ENCODE assay signal across 1 cellular context in the genomic region with DNA sequence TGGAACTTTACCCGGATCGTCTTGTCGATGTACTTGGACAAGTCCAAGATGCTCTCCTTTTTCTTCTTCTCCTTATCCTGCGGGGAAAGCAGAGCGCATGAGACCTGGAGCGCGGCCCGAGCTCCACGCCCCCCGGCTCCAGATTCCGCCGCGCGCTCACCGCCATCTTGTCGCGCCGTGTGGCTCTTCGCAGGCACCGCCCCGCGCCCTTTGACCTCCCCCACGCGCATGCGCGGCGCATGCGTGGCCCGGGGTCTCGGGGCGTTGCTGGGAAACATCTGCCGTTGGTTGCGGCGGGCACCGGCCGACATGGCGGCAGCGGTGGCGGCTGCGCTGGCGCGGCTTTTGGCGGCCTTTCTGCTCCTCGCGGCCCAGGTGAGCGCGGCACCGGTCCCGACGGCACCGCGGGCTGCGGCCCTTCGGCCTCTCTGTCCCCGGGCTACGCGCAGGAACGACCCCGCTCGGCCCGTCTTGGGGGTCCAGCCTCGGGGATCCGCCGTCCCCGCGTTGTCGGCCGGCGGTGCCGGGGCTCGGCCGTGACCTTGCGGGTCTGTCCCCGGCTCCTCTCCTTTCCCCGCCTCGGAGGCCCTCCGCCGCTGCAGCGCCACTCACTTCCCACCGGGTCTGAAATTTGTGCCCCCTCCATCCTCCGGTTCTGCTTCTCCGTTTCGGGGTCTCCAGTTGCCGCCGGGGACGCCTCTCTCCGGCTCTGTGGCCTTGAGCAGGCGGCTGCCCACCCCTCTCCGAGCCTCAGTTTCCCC.
TF ChIP-seq lines count a peak whose summit lies in the region.

TSS of gene LSM7 (minus strand) at position 186 of the 761 bp plus-strand sequence. CDS start at position 166, 20 bp downstream.
TSS of gene SPPL2B (plus strand) at position 284 of the 761 bp plus-strand sequence. CDS start at position 310, 26 bp downstream.

TF ChIP-seq in WTC11, 78 proteins besides CTCF, POLR2A, EP300 and RAD21 (continued from another document):
- TF ChIP-seq, protein P1, sequence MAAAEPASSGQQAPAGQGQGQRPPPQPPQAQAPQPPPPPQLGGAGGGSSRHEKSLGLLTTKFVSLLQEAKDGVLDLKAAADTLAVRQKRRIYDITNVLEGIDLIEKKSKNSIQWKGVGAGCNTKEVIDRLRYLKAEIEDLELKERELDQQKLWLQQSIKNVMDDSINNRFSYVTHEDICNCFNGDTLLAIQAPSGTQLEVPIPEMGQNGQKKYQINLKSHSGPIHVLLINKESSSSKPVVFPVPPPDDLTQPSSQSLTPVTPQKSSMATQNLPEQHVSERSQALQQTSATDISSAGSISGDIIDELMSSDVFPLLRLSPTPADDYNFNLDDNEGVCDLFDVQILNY (CRISPR knock-in tag; IDR thresholded peaks at IDR 0.05), result peak; percentile 86
- TF ChIP-seq STAT6 (CRISPR knock-in tag; conservative IDR thresholded peaks at IDR 0.05; ENCODE audit: low read depth), result 0 out of 2 replicates have a peak, but pooled peaks have one; percentile 26
- TF ChIP-seq ARID4B (CRISPR knock-in tag; IDR thresholded peaks at IDR 0.05; ENCODE audit: borderline replicate concordance), result peak; percentile 62
- TF ChIP-seq ESRRA (CRISPR knock-in tag; IDR thresholded peaks at IDR 0.05; ENCODE audit: borderline replicate concordance), result 0 out of 2 replicates have a peak, but pooled peaks have one; percentile 33
- TF ChIP-seq ZNF317 (CRISPR knock-in tag; IDR thresholded peaks at IDR 0.05; ENCODE audit: borderline replicate concordance, low read depth), result no peak
- TF ChIP-seq CDX4 (CRISPR knock-in tag; IDR thresholded peaks at IDR 0.05; ENCODE audit: borderline replicate concordance), result no peak
- TF ChIP-seq TP53 (CRISPR knock-in tag; IDR thresholded peaks at IDR 0.05), result no peak
- peak; percentile 39; the same call in 1 of the 2 replicates for TF ChIP-seq ZBTB21 (CRISPR knock-in tag; IDR thresholded peaks at IDR 0.05; ENCODE audit: borderline replicate concordance)
- TF ChIP-seq ZNF416 (CRISPR knock-in tag; IDR thresholded peaks at IDR 0.05), result 0 out of 2 replicates have a peak, but pooled peaks have one; percentile 5
- no peak for TF ChIP-seq ZNF219 (CRISPR knock-in tag; IDR thresholded peaks at IDR 0.05; ENCODE audit: borderline replicate concordance)
- TF ChIP-seq KAT7 (CRISPR knock-in tag; IDR thresholded peaks at IDR 0.05; ENCODE audit: borderline replicate concordance), result 0 out of 2 replicates have a peak, but pooled peaks have one; percentile 29
- TF ChIP-seq, protein P2, sequence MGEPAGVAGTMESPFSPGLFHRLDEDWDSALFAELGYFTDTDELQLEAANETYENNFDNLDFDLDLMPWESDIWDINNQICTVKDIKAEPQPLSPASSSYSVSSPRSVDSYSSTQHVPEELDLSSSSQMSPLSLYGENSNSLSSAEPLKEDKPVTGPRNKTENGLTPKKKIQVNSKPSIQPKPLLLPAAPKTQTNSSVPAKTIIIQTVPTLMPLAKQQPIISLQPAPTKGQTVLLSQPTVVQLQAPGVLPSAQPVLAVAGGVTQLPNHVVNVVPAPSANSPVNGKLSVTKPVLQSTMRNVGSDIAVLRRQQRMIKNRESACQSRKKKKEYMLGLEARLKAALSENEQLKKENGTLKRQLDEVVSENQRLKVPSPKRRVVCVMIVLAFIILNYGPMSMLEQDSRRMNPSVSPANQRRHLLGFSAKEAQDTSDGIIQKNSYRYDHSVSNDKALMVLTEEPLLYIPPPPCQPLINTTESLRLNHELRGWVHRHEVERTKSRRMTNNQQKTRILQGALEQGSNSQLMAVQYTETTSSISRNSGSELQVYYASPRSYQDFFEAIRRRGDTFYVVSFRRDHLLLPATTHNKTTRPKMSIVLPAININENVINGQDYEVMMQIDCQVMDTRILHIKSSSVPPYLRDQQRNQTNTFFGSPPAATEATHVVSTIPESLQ (CRISPR knock-in tag; IDR thresholded peaks at IDR 0.05), result no peak
- TF ChIP-seq TEAD1 (CRISPR knock-in tag; IDR thresholded peaks at IDR 0.05), result peak; percentile 85
- TF ChIP-seq GABPB1 (CRISPR knock-in tag; IDR thresholded peaks at IDR 0.05), result peak; percentile 56; the same call in 1 of the 2 replicates
- TF ChIP-seq MAX (CRISPR knock-in tag; IDR thresholded peaks at IDR 0.05), result peak; percentile 80; the same call in 1 of the 2 replicates
- TF ChIP-seq ZNF138 (CRISPR knock-in tag; conservative IDR thresholded peaks at IDR 0.05), result no peak
- TF ChIP-seq NR2C2 (CRISPR knock-in tag; IDR thresholded peaks at IDR 0.05), result peak; percentile 92
- TF ChIP-seq ETV6 (CRISPR knock-in tag; IDR thresholded peaks at IDR 0.05), result peak; percentile 57; the same call in 1 of the 2 replicates
- no peak for TF ChIP-seq NR1H2 (CRISPR knock-in tag; IDR thresholded peaks at IDR 0.05)
- peak; percentile 52 for TF ChIP-seq USF2 (CRISPR knock-in tag; IDR thresholded peaks at IDR 0.05)
- TF ChIP-seq FOXK1 (CRISPR knock-in tag; IDR thresholded peaks at IDR 0.05), result peak; percentile 93
- TF ChIP-seq E2F1 (CRISPR knock-in tag; IDR thresholded peaks at IDR 0.05), result peak; percentile 13; the same call in 1 of the 2 replicates
- TF ChIP-seq SP1 (CRISPR knock-in tag; conservative IDR thresholded peaks at IDR 0.05), result peak; percentile 79
- TF ChIP-seq ZMAT4 (CRISPR knock-in tag; IDR thresholded peaks at IDR 0.05), result no peak
- TF ChIP-seq ZNF263 (CRISPR knock-in tag; IDR thresholded peaks at IDR 0.05; ENCODE audit: low read depth), result 0 out of 2 replicates have a peak, but pooled peaks have one; percentile 46
- TF ChIP-seq ATF1 (CRISPR knock-in tag; IDR thresholded peaks at IDR 0.05), result peak; percentile 82; the same call in 1 of the 2 replicates
- no peak for TF ChIP-seq EMX1 (CRISPR knock-in tag; IDR thresholded peaks at IDR 0.05)
